ENCODE assay signal across 1 cellular context in genomic region chr19:36120092-36120983, GRCh38.
A peak's percentile ranks its signal among the peaks of the same experiment; 100 is the strongest.
TF ChIP-seq lines count a peak whose summit lies in the region.

No MANE protein-coding gene starts in this region.

TF ChIP-seq in HepG2, 621 proteins besides CTCF, POLR2A, EP300 and RAD21 (continued from another document):
- TF ChIP-seq ZNF207 (IDR thresholded peaks at IDR 0.05; ENCODE audit: borderline replicate concordance): no peak
- TF ChIP-seq YEATS2 (CRISPR knock-in tag; IDR thresholded peaks at IDR 0.05; ENCODE audit: borderline replicate concordance): peak; percentile 66; the same call in 1 of the 2 replicates
- no peak for TF ChIP-seq MLLT10 (CRISPR knock-in tag; IDR thresholded peaks at IDR 0.05)
- no peak for TF ChIP-seq RBM39 (IDR thresholded peaks at IDR 0.05; ENCODE audit: low read depth, low read length, poor library complexity, severe bottlenecking)
- TF ChIP-seq ZNF329 (CRISPR knock-in tag; IDR thresholded peaks at IDR 0.05; ENCODE audit: low read depth): no peak
- TF ChIP-seq LRRFIP1 (CRISPR knock-in tag; conservative IDR thresholded peaks at IDR 0.05): no peak
- no peak for TF ChIP-seq ZNF598 (CRISPR knock-in tag; IDR thresholded peaks at IDR 0.05; ENCODE audit: borderline replicate concordance)
- no peak for TF ChIP-seq ZNF597 (CRISPR knock-in tag; IDR thresholded peaks at IDR 0.05)
- TF ChIP-seq PAF1 (CRISPR knock-in tag; IDR thresholded peaks at IDR 0.05): no peak
- no peak for TF ChIP-seq ZNF790 (CRISPR knock-in tag; IDR thresholded peaks at IDR 0.05; ENCODE audit: borderline replicate concordance)
- TF ChIP-seq ZSCAN25 (CRISPR knock-in tag; IDR thresholded peaks at IDR 0.05): no peak
- TF ChIP-seq FOXJ3 (CRISPR knock-in tag; IDR thresholded peaks at IDR 0.05; ENCODE audit: borderline replicate concordance): peak; percentile 60; the same call in 1 of the 2 replicates
- peak; percentile 56; the same call in 1 of the 2 replicates for TF ChIP-seq ZNF12 (CRISPR knock-in tag; IDR thresholded peaks at IDR 0.05)
- TF ChIP-seq BCL3 (CRISPR knock-in tag; IDR thresholded peaks at IDR 0.05): 0 out of 2 replicates have a peak, but pooled peaks have one; percentile 21
- no peak for TF ChIP-seq NR1H2 (CRISPR knock-in tag; IDR thresholded peaks at IDR 0.05; ENCODE audit: borderline replicate concordance, low read depth)
- TF ChIP-seq CHD2 (IDR thresholded peaks at IDR 0.05; ENCODE audit: low read depth, low read length): no peak
- TF ChIP-seq TMF1 (CRISPR knock-in tag; IDR thresholded peaks at IDR 0.05; ENCODE audit: low read depth): peak; percentile 78; the same call in 1 of the 2 replicates
- peak; percentile 73 for TF ChIP-seq DR1 (CRISPR knock-in tag; IDR thresholded peaks at IDR 0.05)
- peak; percentile 78 for TF ChIP-seq TAF1 (CRISPR knock-in tag; IDR thresholded peaks at IDR 0.05)
- peak; percentile 77 for TF ChIP-seq POLR2AphosphoS5 (IDR thresholded peaks at IDR 0.05; ENCODE audit: low read depth, low read length)
- TF ChIP-seq TRAFD1 (CRISPR knock-in tag; IDR thresholded peaks at IDR 0.05; ENCODE audit: borderline replicate concordance): no peak
- TF ChIP-seq ZNF225 (CRISPR knock-in tag; IDR thresholded peaks at IDR 0.05): no peak
- TF ChIP-seq SPEN (CRISPR knock-in tag; IDR thresholded peaks at IDR 0.05; ENCODE audit: low read depth): peak; percentile 83
- TF ChIP-seq ZNF770 (CRISPR knock-in tag; IDR thresholded peaks at IDR 0.05): peak; percentile 63; the same call in 1 of the 2 replicates
- TF ChIP-seq PHF20 (CRISPR knock-in tag; IDR thresholded peaks at IDR 0.05): peak; percentile 41
- peak; percentile 72 for TF ChIP-seq MED1 (CRISPR knock-in tag; IDR thresholded peaks at IDR 0.05)
- no peak for TF ChIP-seq E2F1 (CRISPR knock-in tag; IDR thresholded peaks at IDR 0.05)
- TF ChIP-seq GATA4 (IDR thresholded peaks at IDR 0.05; ENCODE audit: borderline replicate concordance, low read depth): no peak
- TF ChIP-seq MED13 (CRISPR knock-in tag; IDR thresholded peaks at IDR 0.05): no peak
- no peak for TF ChIP-seq SP2 (CRISPR knock-in tag; IDR thresholded peaks at IDR 0.05)
- no peak; the same call in 1 of the 2 replicates for TF ChIP-seq ZNF121 (CRISPR knock-in tag; IDR thresholded peaks at IDR 0.05)
- TF ChIP-seq USF2 (IDR thresholded peaks at IDR 0.05; ENCODE audit: low read depth, low read length): no peak
- no peak for TF ChIP-seq USF2 (CRISPR knock-in tag; IDR thresholded peaks at IDR 0.05; ENCODE audit: borderline replicate concordance)
